ENCODE assay signal across 25 cellular contexts in genomic region chr20:3691897-3692296, GRCh38. TPM values are rescaled to one million over a fixed set of nuclear protein-coding genes. Genes with fewer than 3 reads are reported as not detected.
DNase-seq lines count a peak whose midpoint lies in the region; ATAC-seq, FAIRE-seq and TF ChIP-seq lines count a peak whose summit lies in the region.
"Had no signal": no experiment of that assay in that cellular context is flagged by ENCODE, and none has a peak within 500 bp of the region (broad histone marks: within the 10 kb centered on the region; RNA-seq: fewer than 3 reads in every experiment).

No MANE protein-coding gene starts in this region.

- no peak for TF ChIP-seq RAD21 in HepG2 (CRISPR knock-in tag; IDR thresholded peaks at IDR 0.05)

- H3K27ac ChIP-seq in HepG2 (ENCODE audit: extremely low read length, insufficient read depth, low read length) (no peak overlapping the region), right lobe of liver (no peak overlapping the region), neuronal stem cell (replicated peaks; ENCODE audit: low read length) (no peak overlapping the region), sigmoid colon (no peak overlapping the region)
- H3K27ac ChIP-seq: BLaER1 had no signal

- H3K27ac Mint-ChIP-seq in chondrocyte (ENCODE audit: unreplicated experiment) = no peak overlapping the region
- H3K27ac Mint-ChIP-seq: CD14-positive monocyte; CD4-positive, alpha-beta memory T cell; CD4-positive, CD25-positive, alpha-beta regulatory T cell had no signal

- POLR2A ChIA-PET in HepG2 (lab: Yijun Ruan, JAX) = no interaction called here

- ATAC-seq in HepG2 = peak; percentile 2; the same call in 2 of the 3 replicates
- no peak for ATAC-seq in right lobe of liver
- no peak for ATAC-seq in HG03175 (IDR thresholded peaks at IDR 0.05; ENCODE audit: unreplicated experiment)

- peak overlapping the region; percentile 9 for H3K14ac ChIP-seq in neuronal stem cell (ENCODE audit: low read length)

- 50% methylated on average over 7 of the region's 9 CpGs for WGBS in HepG2 (ENCODE audit: low lambda C conversion rate)
- WGBS in right lobe of liver (ENCODE audit: insufficient coverage, low coverage, low lambda C conversion rate, missing lambda C conversion rate) = no CpG with 5 or more reads among the region's 9 CpGs
- no CpG with 5 or more reads among the region's 9 CpGs for WGBS in neuronal stem cell (ENCODE audit: extremely low coverage in 2 of 2, insufficient read length in 2 of 2, insufficient replicate concordance in 1 of 2), 2 donors
- 81 to 84% methylated on average over 9 of the region's 9 CpGs for WGBS in sigmoid colon, 2 donors

- H2BK12ac ChIP-seq in neuronal stem cell (ENCODE audit: low read length) = no peak overlapping the region

- H3K9ac ChIP-seq in HepG2 (ENCODE audit: insufficient read depth, low read depth, low read length) = no peak overlapping the region
- peak overlapping the region; percentile 38 for H3K9ac ChIP-seq in neuronal stem cell (ENCODE audit: low read depth, low read length, poor library complexity)
- H3K9ac ChIP-seq: BLaER1 had no signal

- no peak for TF ChIP-seq CTCF in HepG2 (CRISPR knock-in tag; IDR thresholded peaks at IDR 0.05)
- no peak for TF ChIP-seq CTCF in right lobe of liver (IDR thresholded peaks at IDR 0.05)
- TF ChIP-seq CTCF in chondrocyte (IDR thresholded peaks at IDR 0.05) = no peak
- no peak for TF ChIP-seq CTCF in sigmoid colon (IDR thresholded peaks at IDR 0.05)

- CTCF ChIA-PET in HepG2 (lab: Yijun Ruan, JAX; ENCODE audit: low intra/inter-chr PET ratio, low total read pairs) = no interaction called here

- in situ Hi-C loops in HepG2 (cut with HindIII; ENCODE audit: extremely low pct_ligation_motif_present, low pct_unique_long_range_greater_than_20kb) = no loop called here

- peaks cover 2% of the 10 kb centered on the region for H3K27me3 Mint-ChIP-seq in chondrocyte (ENCODE audit: low read depth)

- H3K4me1 ChIP-seq in HepG2 (ENCODE audit: insufficient read depth, low read length) = peaks cover 9% of the 10 kb centered on the region; the same call in 1 of the 2 replicates
- H3K4me1 ChIP-seq in right lobe of liver = no peaks in the 10 kb centered on the region
- no peaks in the 10 kb centered on the region for H3K4me1 ChIP-seq in neuronal stem cell (ENCODE audit: control insufficient read depth in 2 of 2, insufficient read depth in 1 of 2, low read depth in 1 of 2, low read length in 2 of 2)
- peaks cover 0 to 15% (median 10%) of the 10 kb centered on the region in 4 donors for H3K4me1 ChIP-seq in sigmoid colon
- H3K4me1 ChIP-seq: BE2C, BLaER1, Caco-2 had no signal

- H3K9me3 Mint-ChIP-seq in chondrocyte (ENCODE audit: low read depth) = no peaks in the 10 kb centered on the region
- H3K9me3 Mint-ChIP-seq: CD4-positive, CD25-positive, alpha-beta regulatory T cell had no signal

- no peaks in the 10 kb centered on the region for H3K79me1 ChIP-seq in neuronal stem cell (ENCODE audit: low read depth, low read length)

- no peak for TF ChIP-seq EP300 in HepG2 (IDR thresholded peaks at IDR 0.05; ENCODE audit: low read depth in 2 of 2, low read length in 2 of 2)
- no peak for TF ChIP-seq EP300 in HepG2 (CRISPR knock-in tag; IDR thresholded peaks at IDR 0.05; ENCODE audit: borderline replicate concordance)
- no peak for TF ChIP-seq EP300 in sigmoid colon (IDR thresholded peaks at IDR 0.05)

- H3K18ac ChIP-seq in neuronal stem cell (ENCODE audit: low read length) = no peak overlapping the region

- no peak overlapping the region for H4K91ac ChIP-seq in neuronal stem cell (ENCODE audit: low read depth, low read length, poor library complexity)

- no peak overlapping the region for H3K4me3 Mint-ChIP-seq in chondrocyte (ENCODE audit: unreplicated experiment)
- H3K4me3 Mint-ChIP-seq: CD14-positive monocyte; CD4-positive, alpha-beta memory T cell; CD4-positive, CD25-positive, alpha-beta regulatory T cell had no signal

- peaks cover 16 to 71% of the 10 kb centered on the region in 2 experiments; a peak in 4 of 5 replicates for H3K27me3 ChIP-seq in HepG2 (ENCODE audit: control insufficient read depth in 1 of 2, insufficient read depth in 2 of 2, low read length in 2 of 2)
- H3K27me3 ChIP-seq in right lobe of liver = no peaks in the 10 kb centered on the region
- H3K27me3 ChIP-seq in neuronal stem cell (ENCODE audit: control insufficient read depth in 3 of 3, insufficient read depth in 3 of 3, low read depth in 1 of 3, low read length in 3 of 3) = peaks cover 0 to 20% (median 0%) of the 10 kb centered on the region in 3 experiments
- H3K27me3 ChIP-seq in sigmoid colon = no peaks in the 10 kb centered on the region
- H3K27me3 ChIP-seq: BE2C, BLaER1 had no signal

- TF ChIP-seq POLR2A in HepG2 (IDR thresholded peaks at IDR 0.05; ENCODE audit: insufficient read depth in 1 of 2, low read depth in 2 of 2, low read length in 2 of 2) = no peak
- TF ChIP-seq POLR2A in right lobe of liver (IDR thresholded peaks at IDR 0.05) = no peak
- TF ChIP-seq POLR2A in sigmoid colon (IDR thresholded peaks at IDR 0.05) = no peak

- no peaks in the 10 kb centered on the region for H3K36me3 Mint-ChIP-seq in chondrocyte (ENCODE audit: low read depth)
- H3K36me3 Mint-ChIP-seq: CD4-positive, alpha-beta memory T cell; CD4-positive, CD25-positive, alpha-beta regulatory T cell had no signal

- H3K36me3 ChIP-seq in HepG2 (replicated peaks in 1 of 2; ENCODE audit: control insufficient read depth in 1 of 2, insufficient read depth in 2 of 2, low read length in 2 of 2) (no peaks in the 10 kb centered on the region), right lobe of liver (no peaks in the 10 kb centered on the region), neuronal stem cell (replicated peaks in 1 of 2; ENCODE audit: control insufficient read depth in 2 of 2, insufficient read depth in 2 of 2, low read length in 2 of 2) (no peaks in the 10 kb centered on the region), sigmoid colon (no peaks in the 10 kb centered on the region)
- H3K36me3 ChIP-seq: BE2C, BLaER1 had no signal

- DNase-seq in HepG2 (ENCODE audit: low spot score) = no peak
- no peak for DNase-seq in right lobe of liver
- peak; percentile 81 for DNase-seq in chondrocyte (ENCODE audit: low spot score)
- no peak for DNase-seq in neuronal stem cell (ENCODE audit: low spot score)
- DNase-seq in sigmoid colon = no peak
- DNase-seq: 8988T; ACHN; BE2C; C1 segment of cervical spinal cord; Caco-2; Calu3; CD4-positive, alpha-beta memory T cell; CD4-positive, CD25-positive, alpha-beta regulatory T cell; DMS79 treated with DMSO at 0.1 percent for 48 hours; GF-D8 had no signal

- no peaks in the 10 kb centered on the region; the same call in 1 of the 2 replicates for H4K20me1 ChIP-seq in HepG2 (ENCODE audit: insufficient read depth, low read length)
- H4K20me1 ChIP-seq: BLaER1 had no signal

- peak overlapping the region; percentile 30 for H2BK15ac ChIP-seq in neuronal stem cell (ENCODE audit: low read length)

- no peak overlapping the region for H2BK5ac ChIP-seq in neuronal stem cell (ENCODE audit: low read length)

- no peak overlapping the region for H4K8ac ChIP-seq in neuronal stem cell (ENCODE audit: low read depth, low read length)

- H3K4ac ChIP-seq in neuronal stem cell (ENCODE audit: low read length) = no peak overlapping the region

- peaks cover 5% of the 10 kb centered on the region for H3K4me1 Mint-ChIP-seq in chondrocyte (ENCODE audit: low read depth)
- H3K4me1 Mint-ChIP-seq: CD4-positive, alpha-beta memory T cell had no signal

- H2AFZ ChIP-seq in HepG2 (ENCODE audit: low read length) (no peak overlapping the region), neuronal stem cell (ENCODE audit: low read length) (no peak overlapping the region)

- H3K4me2 ChIP-seq in HepG2 (ENCODE audit: low read depth, low read length) (no peak overlapping the region), neuronal stem cell (ENCODE audit: insufficient read depth, low read length, poor library complexity, severe bottlenecking) (no peak overlapping the region)
- H3K4me2 ChIP-seq: BLaER1 had no signal

- H2BK120ac ChIP-seq in neuronal stem cell (ENCODE audit: low read depth, low read length) = no peak overlapping the region

- H3K79me2 ChIP-seq in HepG2 (ENCODE audit: insufficient read depth, low read length) = no peaks in the 10 kb centered on the region

- H3K4me3 ChIP-seq in HepG2 (replicated peaks in 1 of 3; ENCODE audit: insufficient read depth in 1 of 3, low read depth in 2 of 3, low read length in 3 of 3) = no peak overlapping the region
- H3K4me3 ChIP-seq in right lobe of liver = no peak overlapping the region
- H3K4me3 ChIP-seq in neuronal stem cell (ENCODE audit: low read length in 2 of 2) = peak overlapping the region in 1 of 2 donors; percentile 28
- no peak overlapping the region for H3K4me3 ChIP-seq in sigmoid colon
- H3K4me3 ChIP-seq: BLaER1 had no signal

- BruUV-seq in HepG2 (replicated peaks; lab: Mats Ljungman, UMichigan) = no TSS peak

- H3K9me3 ChIP-seq in HepG2 (ENCODE audit: low read length) (peaks cover 5% of the 10 kb centered on the region; the same call in 1 of the 2 replicates), right lobe of liver (no peaks in the 10 kb centered on the region), neuronal stem cell (replicated peaks in 1 of 2; ENCODE audit: control insufficient read depth in 2 of 2, insufficient read depth in 1 of 2, low read depth in 1 of 2, low read length in 2 of 2) (peaks cover 0 to 6% of the 10 kb centered on the region in 2 donors), sigmoid colon (peaks cover 0 to 6% (median 1%) of the 10 kb centered on the region in 4 donors)
- H3K9me3 ChIP-seq: BLaER1, Caco-2 had no signal

- H2AK5ac ChIP-seq in neuronal stem cell (ENCODE audit: low read depth, low read length) = peak overlapping the region; percentile 2

- FAIRE-seq in HepG2 (lab: Jason Lieb, UNC) = no peak
- FAIRE-seq: A204.1, D721Med, G401.6, GM12891, GM19239 had no signal

- intact Hi-C loops in HepG2 (cut with micrococcal nuclease; ENCODE audit: unreplicated experiment) = no loop called here
- intact Hi-C loops in right lobe of liver (cut with DNase I) = no loop called here
- intact Hi-C loops in sigmoid colon (cut with DNase I) = no loop called here

- H3K23ac ChIP-seq in neuronal stem cell (ENCODE audit: low read depth, low read length, poor library complexity) = no peak overlapping the region

RNA-seq across cellular contexts. Expression of gene ADAM33, which starts 10.1 kb away (rescaled TPM):
- total RNA-seq in HepG2 (2016; rRNA removed; fragmentation: Illumina TruSeq; extraction: Trizol) (not detected in 2 replicates), right lobe of liver (under 1 TPM; 0.24 to 0.51 (median 0.45) TPM), chondrocyte (4.1 to 13.1 TPM (median 12.2 TPM) in 3 replicates), sigmoid colon (100 to 1,000 TPM in 2 of 4 donors, 10 to 100 TPM in 2; 49.9 to 484 (median 103) TPM)
- total RNA-seq in HepG2 (2016; cell fraction: cytosol; rRNA removed; fragmentation: Illumina TruSeq; extraction: Trizol; ENCODE audit: low read depth) = not detected in 2 replicates
- total RNA-seq in HepG2 (2016; cell fraction: insoluble cytoplasmic fraction; rRNA removed; fragmentation: Illumina TruSeq; extraction: Trizol) = not detected in 2 replicates
- total RNA-seq in HepG2 (2016; cell fraction: membrane; rRNA removed; fragmentation: Illumina TruSeq; extraction: Trizol) = not detected in 2 replicates
- not detected in 2 replicates for total RNA-seq in HepG2 (2016; cell fraction: nucleus; rRNA removed; fragmentation: Illumina TruSeq; extraction: Trizol)
- polyA plus RNA-seq in HepG2 (2011; rRNA removed) (not detected in 2 replicates), sigmoid colon (10 to 100 TPM in 1 of 3 donors, 1 to 10 TPM in 1, under 1 TPM in 1; 0.69 to 12.3 (median 5.4) TPM)
- not detected in 2 replicates for polyA plus RNA-seq in HepG2 (2011; cell fraction: cytosol; rRNA removed)
- polyA plus RNA-seq in HepG2 (2011; cell fraction: nucleus; rRNA removed) = 0.03 TPM in 1 of 2 replicates, not detected in the other
- polyA plus RNA-seq in HepG2 (2012) = not detected in 2 replicates
- polyA plus RNA-seq in HepG2 (2016; cell fraction: cytosol; fragmentation: Illumina TruSeq; extraction: Trizol; ENCODE audit: low read depth) = not detected in 2 replicates
- polyA plus RNA-seq in HepG2 (2016; cell fraction: insoluble cytoplasmic fraction; fragmentation: Illumina TruSeq; extraction: Trizol; ENCODE audit: low read depth) = not detected in 2 replicates
- not detected in 2 replicates for polyA plus RNA-seq in HepG2 (2016; cell fraction: membrane; fragmentation: Illumina TruSeq; extraction: Trizol; ENCODE audit: low read depth)
- not detected in 2 replicates for polyA plus RNA-seq in HepG2 (2016; cell fraction: nucleus; fragmentation: Illumina TruSeq; extraction: Trizol; ENCODE audit: insufficient read depth, low read depth)
- polyA minus RNA-seq in HepG2 (2011; rRNA and poly(A)+ RNA removed; ENCODE audit: low replicate concordance) = not detected in 2 replicates
- not detected in 2 replicates for polyA minus RNA-seq in HepG2 (2011; cell fraction: cytosol; rRNA and poly(A)+ RNA removed)
- not detected in 2 replicates for polyA minus RNA-seq in HepG2 (2011; cell fraction: nucleus; rRNA and poly(A)+ RNA removed)
- 5.2 TPM for polyA plus RNA-seq in neuronal stem cell (2013, experiment 1 of 2)
- polyA plus RNA-seq in neuronal stem cell (2013, experiment 2 of 2) = 5.3 TPM
- total RNA-seq: A673; Calu3; CD4-positive, alpha-beta memory T cell; CD4-positive, CD25-positive, alpha-beta regulatory T cell had no signal
- polyA plus RNA-seq: CD14-positive monocyte; CD4-positive, alpha-beta memory T cell; CD4-positive, CD25-positive, alpha-beta regulatory T cell had no signal

RNA-seq across cellular contexts. Expression of gene SIGLEC1, which starts 20.5 kb away (rescaled TPM):
- total RNA-seq in HepG2 (2016; rRNA removed; fragmentation: Illumina TruSeq; extraction: Trizol) = not detected in 2 replicates
- total RNA-seq in HepG2 (2016; cell fraction: cytosol; rRNA removed; fragmentation: Illumina TruSeq; extraction: Trizol; ENCODE audit: low read depth) = not detected in 2 replicates
- not detected in 2 replicates for total RNA-seq in HepG2 (2016; cell fraction: insoluble cytoplasmic fraction; rRNA removed; fragmentation: Illumina TruSeq; extraction: Trizol)
- not detected in 2 replicates for total RNA-seq in HepG2 (2016; cell fraction: membrane; rRNA removed; fragmentation: Illumina TruSeq; extraction: Trizol)
- total RNA-seq in HepG2 (2016; cell fraction: nucleus; rRNA removed; fragmentation: Illumina TruSeq; extraction: Trizol) = not detected in 2 replicates
- polyA plus RNA-seq in HepG2 (2011; rRNA removed) = 0.01 TPM in 1 of 2 replicates, not detected in the other
- polyA plus RNA-seq in HepG2 (2011; cell fraction: cytosol; rRNA removed) = not detected in 2 replicates
- polyA plus RNA-seq in HepG2 (2011; cell fraction: nucleus; rRNA removed) = 0.03 and 0.10 TPM in 2 replicates
- polyA plus RNA-seq in HepG2 (2012) = 0.01 TPM in 1 of 2 replicates, not detected in the other
- polyA plus RNA-seq in HepG2 (2016; cell fraction: cytosol; fragmentation: Illumina TruSeq; extraction: Trizol; ENCODE audit: low read depth) = not detected in 2 replicates
- polyA plus RNA-seq in HepG2 (2016; cell fraction: insoluble cytoplasmic fraction; fragmentation: Illumina TruSeq; extraction: Trizol; ENCODE audit: low read depth) = not detected in 2 replicates
- not detected in 2 replicates for polyA plus RNA-seq in HepG2 (2016; cell fraction: membrane; fragmentation: Illumina TruSeq; extraction: Trizol; ENCODE audit: low read depth)
- not detected in 2 replicates for polyA plus RNA-seq in HepG2 (2016; cell fraction: nucleus; fragmentation: Illumina TruSeq; extraction: Trizol; ENCODE audit: insufficient read depth, low read depth)
- 0.05 TPM in 1 of 2 replicates, not detected in the other for polyA minus RNA-seq in HepG2 (2011; rRNA and poly(A)+ RNA removed; ENCODE audit: low replicate concordance)
- not detected in 2 replicates for polyA minus RNA-seq in HepG2 (2011; cell fraction: cytosol; rRNA and poly(A)+ RNA removed)
- polyA minus RNA-seq in HepG2 (2011; cell fraction: nucleus; rRNA and poly(A)+ RNA removed) = under 0.01 TPM in 1 of 2 replicates, not detected in the other
- total RNA-seq in right lobe of liver = 10 to 100 TPM in 2 of 6 experiments, 1 to 10 TPM in 4; 2.6 to 13.9 (median 5.7) TPM
- total RNA-seq in chondrocyte = 0.08 TPM in 1 of 3 replicates, not detected in the others
- 0.01 TPM for polyA plus RNA-seq in neuronal stem cell (2013, experiment 1 of 2)
- polyA plus RNA-seq in neuronal stem cell (2013, experiment 2 of 2) = 0.01 TPM
- total RNA-seq in sigmoid colon = 10 to 100 TPM in 3 of 4 donors, 1 to 10 TPM in 1; 9.9 to 17.1 (median 10.2) TPM
- polyA plus RNA-seq in sigmoid colon = 1 to 10 TPM; 2.4 to 6.9 (median 5.3) TPM
- total RNA-seq: A673; Caco-2; Calu3; CD4-positive, CD25-positive, alpha-beta regulatory T cell had no signal
- polyA plus RNA-seq: AG04450; CD4-positive, alpha-beta memory T cell; CD4-positive, CD25-positive, alpha-beta regulatory T cell had no signal

RNA-seq across cellular contexts. Expression of gene GFRA4, which starts 28.7 kb away (rescaled TPM):
- total RNA-seq in HepG2 (2016; rRNA removed; fragmentation: Illumina TruSeq; extraction: Trizol) (not detected in 2 replicates), right lobe of liver (not detected), chondrocyte (not detected in 3 replicates), sigmoid colon (not detected)
- not detected in 2 replicates for total RNA-seq in HepG2 (2016; cell fraction: cytosol; rRNA removed; fragmentation: Illumina TruSeq; extraction: Trizol; ENCODE audit: low read depth)
- total RNA-seq in HepG2 (2016; cell fraction: insoluble cytoplasmic fraction; rRNA removed; fragmentation: Illumina TruSeq; extraction: Trizol) = not detected in 2 replicates
- total RNA-seq in HepG2 (2016; cell fraction: membrane; rRNA removed; fragmentation: Illumina TruSeq; extraction: Trizol) = not detected in 2 replicates
- total RNA-seq in HepG2 (2016; cell fraction: nucleus; rRNA removed; fragmentation: Illumina TruSeq; extraction: Trizol) = not detected in 2 replicates
- polyA plus RNA-seq in HepG2 (2011; rRNA removed) (not detected in 2 replicates), sigmoid colon (not detected)
- not detected in 2 replicates for polyA plus RNA-seq in HepG2 (2011; cell fraction: cytosol; rRNA removed)
- polyA plus RNA-seq in HepG2 (2011; cell fraction: nucleus; rRNA removed) = not detected in 2 replicates
- polyA plus RNA-seq in HepG2 (2012) = not detected in 2 replicates
- not detected in 2 replicates for polyA plus RNA-seq in HepG2 (2016; cell fraction: cytosol; fragmentation: Illumina TruSeq; extraction: Trizol; ENCODE audit: low read depth)
- not detected in 2 replicates for polyA plus RNA-seq in HepG2 (2016; cell fraction: insoluble cytoplasmic fraction; fragmentation: Illumina TruSeq; extraction: Trizol; ENCODE audit: low read depth)
- polyA plus RNA-seq in HepG2 (2016; cell fraction: membrane; fragmentation: Illumina TruSeq; extraction: Trizol; ENCODE audit: low read depth) = not detected in 2 replicates
- polyA plus RNA-seq in HepG2 (2016; cell fraction: nucleus; fragmentation: Illumina TruSeq; extraction: Trizol; ENCODE audit: insufficient read depth, low read depth) = not detected in 2 replicates
- polyA minus RNA-seq in HepG2 (2011; rRNA and poly(A)+ RNA removed; ENCODE audit: low replicate concordance) = not detected in 2 replicates
- not detected in 2 replicates for polyA minus RNA-seq in HepG2 (2011; cell fraction: cytosol; rRNA and poly(A)+ RNA removed)
- polyA minus RNA-seq in HepG2 (2011; cell fraction: nucleus; rRNA and poly(A)+ RNA removed) = not detected in 2 replicates
- not detected for polyA plus RNA-seq in neuronal stem cell (2013, experiment 1 of 2)
- not detected for polyA plus RNA-seq in neuronal stem cell (2013, experiment 2 of 2)
- total RNA-seq: A673; Caco-2; Calu3; CD4-positive, alpha-beta memory T cell; CD4-positive, CD25-positive, alpha-beta regulatory T cell had no signal
- polyA plus RNA-seq: AG04450; CD14-positive monocyte; CD4-positive, alpha-beta memory T cell; CD4-positive, CD25-positive, alpha-beta regulatory T cell had no signal

RNA-seq across cellular contexts. Expression of gene HSPA12B, which starts 40.6 kb away (rescaled TPM):
- total RNA-seq in HepG2 (2016; rRNA removed; fragmentation: Illumina TruSeq; extraction: Trizol) (not detected in 2 replicates), right lobe of liver (1 to 10 TPM in 3 of 6 experiments, under 1 TPM in 3; 0.46 to 2.2 (median 0.97) TPM), chondrocyte (0.10 to 0.26 TPM in 2 of 3 replicates, not detected in the other), sigmoid colon (10 to 100 TPM in 1 of 4 donors, 1 to 10 TPM in 3; 2.2 to 10.5 (median 7.8) TPM)
- not detected in 2 replicates for total RNA-seq in HepG2 (2016; cell fraction: cytosol; rRNA removed; fragmentation: Illumina TruSeq; extraction: Trizol; ENCODE audit: low read depth)
- not detected in 2 replicates for total RNA-seq in HepG2 (2016; cell fraction: insoluble cytoplasmic fraction; rRNA removed; fragmentation: Illumina TruSeq; extraction: Trizol)
- total RNA-seq in HepG2 (2016; cell fraction: membrane; rRNA removed; fragmentation: Illumina TruSeq; extraction: Trizol) = not detected in 2 replicates
- not detected in 2 replicates for total RNA-seq in HepG2 (2016; cell fraction: nucleus; rRNA removed; fragmentation: Illumina TruSeq; extraction: Trizol)
- polyA plus RNA-seq in HepG2 (2011; rRNA removed) (0.01 TPM in 2 replicates), sigmoid colon (1 to 10 TPM in 2 of 3 donors, under 1 TPM in 1; 0.69 to 7.8 (median 2.9) TPM)
- 0.03 and 0.04 TPM in 2 replicates for polyA plus RNA-seq in HepG2 (2011; cell fraction: cytosol; rRNA removed)
- 0.14 and 0.17 TPM in 2 replicates for polyA plus RNA-seq in HepG2 (2011; cell fraction: nucleus; rRNA removed)
- polyA plus RNA-seq in HepG2 (2012) = 0.90 and 1.9 TPM in 2 replicates
- polyA plus RNA-seq in HepG2 (2016; cell fraction: cytosol; fragmentation: Illumina TruSeq; extraction: Trizol; ENCODE audit: low read depth) = not detected in 2 replicates
- not detected in 2 replicates for polyA plus RNA-seq in HepG2 (2016; cell fraction: insoluble cytoplasmic fraction; fragmentation: Illumina TruSeq; extraction: Trizol; ENCODE audit: low read depth)
- not detected in 2 replicates for polyA plus RNA-seq in HepG2 (2016; cell fraction: membrane; fragmentation: Illumina TruSeq; extraction: Trizol; ENCODE audit: low read depth)
- not detected in 2 replicates for polyA plus RNA-seq in HepG2 (2016; cell fraction: nucleus; fragmentation: Illumina TruSeq; extraction: Trizol; ENCODE audit: insufficient read depth, low read depth)
- polyA minus RNA-seq in HepG2 (2011; rRNA and poly(A)+ RNA removed; ENCODE audit: low replicate concordance) = 0.10 TPM in 1 of 2 replicates, not detected in the other
- polyA minus RNA-seq in HepG2 (2011; cell fraction: cytosol; rRNA and poly(A)+ RNA removed) = not detected in 2 replicates
- 0.13 TPM in 1 of 2 replicates, not detected in the other for polyA minus RNA-seq in HepG2 (2011; cell fraction: nucleus; rRNA and poly(A)+ RNA removed)
- polyA plus RNA-seq in neuronal stem cell (2013, experiment 1 of 2) = 0.39 TPM
- 0.47 TPM for polyA plus RNA-seq in neuronal stem cell (2013, experiment 2 of 2)
- total RNA-seq: A673; Caco-2; Calu3; CD4-positive, alpha-beta memory T cell; CD4-positive, CD25-positive, alpha-beta regulatory T cell had no signal
- polyA plus RNA-seq: CD14-positive monocyte had no signal
